Comparison of ENCODE assay signal across 1 cellular context in genomic region chr20:14984768-14985622, GRCh38.
TF ChIP-seq lines count a peak whose summit lies in the region.

No MANE protein-coding gene starts in this region.

TF ChIP-seq in HepG2, 621 proteins besides CTCF, POLR2A, EP300 and RAD21 (continued from another document and continues in another):
- peak; percentile 53; the same call in 1 of the 2 replicates for TF ChIP-seq ARID4A (CRISPR knock-in tag; IDR thresholded peaks at IDR 0.05; ENCODE audit: borderline replicate concordance)
- TF ChIP-seq SP4 (CRISPR knock-in tag; IDR thresholded peaks at IDR 0.05) = no peak
- TF ChIP-seq, protein P1, sequence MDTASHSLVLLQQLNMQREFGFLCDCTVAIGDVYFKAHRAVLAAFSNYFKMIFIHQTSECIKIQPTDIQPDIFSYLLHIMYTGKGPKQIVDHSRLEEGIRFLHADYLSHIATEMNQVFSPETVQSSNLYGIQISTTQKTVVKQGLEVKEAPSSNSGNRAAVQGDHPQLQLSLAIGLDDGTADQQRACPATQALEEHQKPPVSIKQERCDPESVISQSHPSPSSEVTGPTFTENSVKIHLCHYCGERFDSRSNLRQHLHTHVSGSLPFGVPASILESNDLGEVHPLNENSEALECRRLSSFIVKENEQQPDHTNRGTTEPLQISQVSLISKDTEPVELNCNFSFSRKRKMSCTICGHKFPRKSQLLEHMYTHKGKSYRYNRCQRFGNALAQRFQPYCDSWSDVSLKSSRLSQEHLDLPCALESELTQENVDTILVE (CRISPR knock-in tag; IDR thresholded peaks at IDR 0.05) = peak; percentile 83; the same call in 1 of the 2 replicates
- TF ChIP-seq ZNF615 (CRISPR knock-in tag; IDR thresholded peaks at IDR 0.05; ENCODE audit: borderline replicate concordance) = no peak
- TF ChIP-seq NCOA1 (CRISPR knock-in tag; IDR thresholded peaks at IDR 0.05) = peak; percentile 48; the same call in 1 of the 2 replicates
- no peak; the same call in 1 of the 2 replicates for TF ChIP-seq ZNF3 (CRISPR knock-in tag; IDR thresholded peaks at IDR 0.05)
- peak; percentile 98 for TF ChIP-seq FOXJ3 (CRISPR knock-in tag; IDR thresholded peaks at IDR 0.05; ENCODE audit: borderline replicate concordance)
- no peak for TF ChIP-seq ATAD3A (CRISPR knock-in tag; IDR thresholded peaks at IDR 0.05)
- peak; percentile 84 for TF ChIP-seq ARNTL (CRISPR knock-in tag; IDR thresholded peaks at IDR 0.05)
- TF ChIP-seq, protein P2, sequence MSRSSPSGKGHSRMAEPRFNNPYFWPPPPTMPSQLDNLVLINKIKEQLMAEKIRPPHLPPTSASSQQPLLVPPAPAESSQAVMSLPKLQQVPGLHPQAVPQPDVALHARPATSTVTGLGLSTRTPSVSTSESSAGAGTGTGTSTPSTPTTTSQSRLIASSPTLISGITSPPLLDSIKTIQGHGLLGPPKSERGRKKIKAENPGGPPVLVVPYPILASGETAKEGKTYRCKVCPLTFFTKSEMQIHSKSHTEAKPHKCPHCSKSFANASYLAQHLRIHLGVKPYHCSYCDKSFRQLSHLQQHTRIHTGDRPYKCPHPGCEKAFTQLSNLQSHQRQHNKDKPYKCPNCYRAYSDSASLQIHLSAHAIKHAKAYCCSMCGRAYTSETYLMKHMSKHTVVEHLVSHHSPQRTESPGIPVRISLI (CRISPR knock-in tag; IDR thresholded peaks at IDR 0.05; ENCODE audit: borderline replicate concordance) = peak; percentile 83; the same call in 1 of the 2 replicates
- TF ChIP-seq, protein P3, sequence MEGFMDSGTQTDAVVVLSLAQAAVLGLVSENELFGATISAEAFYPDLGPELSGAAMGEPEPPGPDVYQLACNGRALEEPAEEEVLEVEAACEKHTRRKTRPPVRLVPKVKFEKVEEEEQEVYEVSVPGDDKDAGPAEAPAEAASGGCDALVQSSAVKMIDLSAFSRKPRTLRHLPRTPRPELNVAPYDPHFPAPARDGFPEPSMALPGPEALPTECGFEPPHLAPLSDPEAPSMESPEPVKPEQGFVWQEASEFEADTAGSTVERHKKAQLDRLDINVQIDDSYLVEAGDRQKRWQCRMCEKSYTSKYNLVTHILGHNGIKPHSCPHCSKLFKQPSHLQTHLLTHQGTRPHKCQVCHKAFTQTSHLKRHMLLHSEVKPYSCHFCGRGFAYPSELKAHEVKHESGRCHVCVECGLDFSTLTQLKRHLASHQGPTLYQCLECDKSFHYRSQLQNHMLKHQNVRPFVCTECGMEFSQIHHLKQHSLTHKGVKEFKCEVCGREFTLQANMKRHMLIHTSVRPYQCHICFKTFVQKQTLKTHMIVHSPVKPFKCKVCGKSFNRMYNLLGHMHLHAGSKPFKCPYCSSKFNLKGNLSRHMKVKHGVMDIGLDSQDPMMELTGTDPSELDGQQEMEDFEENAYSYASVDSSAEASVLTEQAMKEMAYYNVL (CRISPR knock-in tag; IDR thresholded peaks at IDR 0.05; ENCODE audit: borderline replicate concordance) = peak; percentile 99
- peak in 1 of 2 experiments; percentile 69; a peak in 1 of 4 replicates for TF ChIP-seq REST (IDR thresholded peaks at IDR 0.05; ENCODE audit: borderline replicate concordance in 1 of 2, low read depth in 1 of 2, low read length in 2 of 2)
- TF ChIP-seq HOXA3 (CRISPR knock-in tag; IDR thresholded peaks at IDR 0.05) = peak; percentile 92
- peak; percentile 74; the same call in 1 of the 2 replicates for TF ChIP-seq ATF1 (CRISPR knock-in tag; IDR thresholded peaks at IDR 0.05)
- no peak for TF ChIP-seq ZNF589 (CRISPR knock-in tag; conservative IDR thresholded peaks at IDR 0.05)
- peak; percentile 67 for TF ChIP-seq PRDM10 (CRISPR knock-in tag; IDR thresholded peaks at IDR 0.05; ENCODE audit: low read depth)
- peak; percentile 100 for TF ChIP-seq MIXL1 (CRISPR knock-in tag; IDR thresholded peaks at IDR 0.05)
- TF ChIP-seq ZNF781 (CRISPR knock-in tag; IDR thresholded peaks at IDR 0.05; ENCODE audit: borderline replicate concordance, not compliant biosample characterization) = no peak
- peak; percentile 91; the same call in 1 of the 2 replicates for TF ChIP-seq SP140L (CRISPR knock-in tag; IDR thresholded peaks at IDR 0.05; ENCODE audit: borderline replicate concordance)
- TF ChIP-seq CCDC6 (CRISPR knock-in tag; IDR thresholded peaks at IDR 0.05) = peak; percentile 91; the same call in 1 of the 2 replicates
- TF ChIP-seq ELF1 (CRISPR knock-in tag; IDR thresholded peaks at IDR 0.05) = peak; percentile 76
- TF ChIP-seq ZBTB33 (CRISPR knock-in tag; IDR thresholded peaks at IDR 0.05) = peak; percentile 64
- TF ChIP-seq, protein P4, sequence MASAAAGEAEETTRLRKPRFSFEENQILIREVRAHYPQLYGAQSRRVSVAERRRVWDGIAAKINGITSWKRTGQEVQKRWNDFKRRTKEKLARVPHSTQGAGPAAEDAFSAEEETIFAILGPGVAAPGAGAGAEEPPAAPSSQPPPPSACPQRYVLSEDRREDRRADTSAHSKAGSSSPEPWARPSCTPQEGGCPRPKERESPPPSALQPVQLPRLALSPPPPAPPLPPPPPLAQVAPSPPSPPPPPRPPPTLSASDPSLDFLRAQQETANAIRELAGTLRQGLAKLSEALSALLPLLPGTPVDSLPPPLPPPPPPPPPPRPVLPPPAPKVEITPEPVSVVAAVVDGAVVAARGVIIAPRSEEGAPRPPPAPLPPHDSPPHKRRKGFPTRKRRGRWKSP (CRISPR knock-in tag; IDR thresholded peaks at IDR 0.05) = peak; percentile 71
- TF ChIP-seq ZBTB44 (CRISPR knock-in tag; IDR thresholded peaks at IDR 0.05) = 0 out of 2 replicates have a peak, but pooled peaks have one; percentile 25
- TF ChIP-seq SAP130 (CRISPR knock-in tag; IDR thresholded peaks at IDR 0.05; ENCODE audit: low read depth) = peak; percentile 89
- TF ChIP-seq ZNF670 (CRISPR knock-in tag; IDR thresholded peaks at IDR 0.05; ENCODE audit: borderline replicate concordance) = peak; percentile 93
- TF ChIP-seq MLX (CRISPR knock-in tag; IDR thresholded peaks at IDR 0.05) = peak; percentile 87; the same call in 1 of the 2 replicates
- TF ChIP-seq ZSCAN5A (CRISPR knock-in tag; IDR thresholded peaks at IDR 0.05; ENCODE audit: borderline replicate concordance) = peak; percentile 92; the same call in 1 of the 2 replicates
